8 cellular contexts compared by ENCODE assay signal in genomic region chr19:42184401-42184861, GRCh38. TPM values are rescaled to one million over a fixed set of nuclear protein-coding genes. Genes with fewer than 3 reads are reported as not detected.
DNase-seq lines count a peak whose midpoint lies in the region; ATAC-seq and TF ChIP-seq lines count a peak whose summit lies in the region.

No MANE protein-coding gene starts in this region.

- POLR2A ChIA-PET in RWPE1 (lab: Yijun Ruan, JAX; ENCODE audit: low non-redundant PET): no interaction called here

- H3K4me1 ChIP-seq in foreskin keratinocyte (no peaks in the 10 kb centered on the region), tibial artery (no peaks in the 10 kb centered on the region)

- CTCF ChIA-PET in RWPE1 (lab: Yijun Ruan, JAX): interaction anchor here (0.7 to 1.4 kb wide), 3 partner anchors 9 to 117 kb away, joined by 3 to 5 read pairs (median 4); no protein-coding TSS in a partner anchor

- ATAC-seq in foreskin keratinocyte (peak; percentile 71), GM18861 (IDR thresholded peaks at IDR 0.05; ENCODE audit: unreplicated experiment) (no peak)

- H3K9me3 ChIP-seq in tibial artery: no peaks in the 10 kb centered on the region

- no peak overlapping the region for H3K27ac Mint-ChIP-seq in osteocyte (ENCODE audit: unreplicated experiment)

- no peaks in the 10 kb centered on the region for H3K36me3 ChIP-seq in tibial artery

- no peak overlapping the region for H3K4me3 ChIP-seq in tibial artery

- peak; percentile 80 for DNase-seq in DMS153 (lab: John Stamatoyannopoulos, UW)
- DNase-seq in Kasumi-1 (lab: John Stamatoyannopoulos, UW): peak; percentile 28 to 66
- peak; percentile 39 for DNase-seq in RWPE1 (ENCODE audit: low spot score)
- peak; percentile 49 for DNase-seq in activated effector memory CD4-positive, alpha-beta T cell treated with Interleukin-2 at 50 U/mL for 16 hours
- peak in 1 of 2 donors; percentile 60 for DNase-seq in foreskin keratinocyte
- DNase-seq in osteocyte (ENCODE audit: extremely low spot score, unreplicated experiment): peak; percentile 92
- DNase-seq in tibial artery: peak; percentile 73 to 79

- no peak overlapping the region for H3K4me3 Mint-ChIP-seq in osteocyte (ENCODE audit: unreplicated experiment)

- intact Hi-C loops in tibial artery (cut with DNase I; ENCODE audit: low total_unique reads): loop anchor here (5.0 kb wide), 1 partner anchor 52 kb away; the partner anchor contains the start of gene POU2F2

- H3K4me1 Mint-ChIP-seq in osteocyte (ENCODE audit: unreplicated experiment): no peaks in the 10 kb centered on the region

- peaks cover 41% of the 10 kb centered on the region for H3K27me3 Mint-ChIP-seq in osteocyte (ENCODE audit: unreplicated experiment)

- TF ChIP-seq CTCF in RWPE1 (conservative IDR thresholded peaks at IDR 0.05; ENCODE audit: low read depth) (peak; percentile 66), foreskin keratinocyte (conservative IDR thresholded peaks at IDR 0.05) (peak; percentile 86), osteocyte (IDR thresholded peaks at IDR 0.05) (peak; percentile 92), tibial artery (IDR thresholded peaks at IDR 0.05) (peak; percentile 81)

- peak overlapping the region; percentile 61 for H3K27ac ChIP-seq in RWPE1
- no peak overlapping the region for H3K27ac ChIP-seq in foreskin keratinocyte
- H3K27ac ChIP-seq in tibial artery: no peak overlapping the region

- H3K27me3 ChIP-seq in foreskin keratinocyte (peaks cover 17% of the 10 kb centered on the region), tibial artery (peaks cover 0 to 36% of the 10 kb centered on the region in 2 donors)

- H3K9me3 Mint-ChIP-seq in osteocyte (ENCODE audit: unreplicated experiment): no peaks in the 10 kb centered on the region

- H3K36me3 Mint-ChIP-seq in osteocyte (ENCODE audit: unreplicated experiment): no peaks in the 10 kb centered on the region

RNA-seq across cellular contexts. Expression of gene DEDD2, which starts 33.0 kb away (rescaled TPM):
- total RNA-seq in foreskin keratinocyte (33.2 and 35.1 TPM in 2 replicates), osteocyte (21.0 and 27.4 TPM in 2 replicates)
- polyA plus RNA-seq in foreskin keratinocyte: 35.4 and 40.6 TPM in 2 replicates

RNA-seq across cellular contexts. Expression of gene ZNF526, which starts 35.7 kb away (rescaled TPM):
- total RNA-seq in foreskin keratinocyte (13.5 and 15.1 TPM in 2 replicates), osteocyte (9.9 and 11.9 TPM in 2 replicates)
- polyA plus RNA-seq in foreskin keratinocyte: 7.2 and 7.5 TPM in 2 replicates

RNA-seq across cellular contexts. Expression of gene POU2F2, which starts 52.2 kb away (rescaled TPM):
- total RNA-seq in foreskin keratinocyte: 34.4 and 37.3 TPM in 2 replicates
- polyA plus RNA-seq in foreskin keratinocyte: 49.6 and 59.3 TPM in 2 replicates
- total RNA-seq in osteocyte: 0.64 and 1.0 TPM in 2 replicates

RNA-seq across cellular contexts. Expression of gene GSK3A, which starts 58.0 kb away (rescaled TPM):
- total RNA-seq in foreskin keratinocyte (37.2 and 42.6 TPM in 2 replicates), osteocyte (45.4 and 52.3 TPM in 2 replicates)
- 66.2 and 69.5 TPM in 2 replicates for polyA plus RNA-seq in foreskin keratinocyte

Comparison
In these comparisons a context has a peak if more than half of its experiments do, and no peak if none do; other contexts are left out.
1. RNA of gene POU2F2, which starts 52.2 kb away (total RNA-seq): 34.4 to 37.3 TPM in foreskin keratinocyte; 0.64 to 1.0 TPM in osteocyte; every median in the first group is over 10 times any median in the second.
2. Peak in every context shown above with its lines, with median percentiles within 50 percentile points of each other: CTCF ChIP-seq.